Comparison of ENCODE assay signal across 2 cellular contexts in the genomic region with DNA sequence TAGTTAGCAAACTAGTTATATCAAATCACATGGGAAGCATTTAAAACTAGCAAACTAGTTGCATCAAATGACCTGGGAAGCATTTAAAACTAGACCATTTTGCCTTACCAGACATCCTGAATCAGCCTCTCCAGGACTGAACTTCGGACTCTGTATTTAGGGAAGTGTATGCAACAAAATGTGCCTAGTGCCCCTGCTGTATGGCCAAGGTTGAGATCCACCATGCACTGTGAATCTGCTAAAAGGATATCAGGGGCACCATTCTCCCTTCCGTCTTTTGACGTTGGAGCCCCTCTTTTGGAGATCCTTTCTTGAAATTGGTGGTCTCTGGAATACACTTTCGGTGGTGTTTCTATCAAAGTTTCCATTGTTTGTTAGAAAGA.
TF ChIP-seq lines count a peak whose summit lies in the region.

No MANE protein-coding gene starts in this region.

TF ChIP-seq in HepG2, 621 proteins besides CTCF, POLR2A, EP300 and RAD21:
- TF ChIP-seq HNF4A (CRISPR knock-in tag; IDR thresholded peaks at IDR 0.05): peak; percentile 35
- no peak for TF ChIP-seq ZNF407 (CRISPR knock-in tag; IDR thresholded peaks at IDR 0.05; ENCODE audit: not compliant biosample characterization)
- TF ChIP-seq RBM39 (IDR thresholded peaks at IDR 0.05; ENCODE audit: low read depth, low read length, poor library complexity, severe bottlenecking): no peak

TF ChIP-seq in IMR-90, 13 proteins besides CTCF, POLR2A, EP300 and RAD21:
- TF ChIP-seq USF2 (IDR thresholded peaks at IDR 0.05; ENCODE audit: low read depth, low read length) (no peak), SMC3 (IDR thresholded peaks at IDR 0.05; ENCODE audit: low read depth, low read length) (no peak), MAZ (IDR thresholded peaks at IDR 0.05; ENCODE audit: borderline replicate concordance, low read depth, low read length) (no peak), CEBPB (IDR thresholded peaks at IDR 0.05; ENCODE audit: low read depth, low read length) (no peak), ELK1 (IDR thresholded peaks at IDR 0.05; ENCODE audit: borderline replicate concordance, low read depth, low read length) (no peak), RCOR1 (IDR thresholded peaks at IDR 0.05; ENCODE audit: insufficient replicate concordance, low read length) (no peak), MXI1 (IDR thresholded peaks at IDR 0.05; ENCODE audit: borderline replicate concordance, low read depth, low read length) (no peak), RFX5 (IDR thresholded peaks at IDR 0.05; ENCODE audit: low read depth, low read length) (no peak), FOS (IDR thresholded peaks at IDR 0.05; ENCODE audit: low read depth, low read length) (no peak), BHLHE40 (IDR thresholded peaks at IDR 0.05; ENCODE audit: low read depth, low read length) (no peak)
